21 cellular contexts compared by ENCODE assay signal in the genomic region with DNA sequence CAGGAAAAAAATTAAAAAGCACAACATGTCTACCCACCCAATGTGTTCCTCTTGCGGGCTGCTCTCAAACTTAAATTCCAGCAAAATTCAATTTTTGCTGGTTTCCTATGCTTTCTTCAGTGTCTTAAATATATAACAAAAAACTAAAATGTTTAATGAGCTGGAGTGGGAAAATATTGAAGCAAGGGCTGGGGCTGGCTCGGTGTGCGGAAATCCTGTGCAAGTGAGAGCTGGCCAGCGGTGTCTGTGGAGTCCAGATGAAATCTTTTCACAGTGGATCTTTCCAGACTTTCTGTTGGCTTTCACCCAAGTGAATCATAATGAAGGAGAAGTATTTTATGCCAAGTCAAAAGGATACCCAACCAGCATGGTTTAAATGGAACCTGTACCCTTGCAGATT.
"Had no signal": no experiment of that assay in that cellular context is flagged by ENCODE, and none has a peak within 500 bp of the region (broad histone marks: within the 10 kb centered on the region; RNA-seq: fewer than 3 reads in every experiment).

No MANE protein-coding gene starts in this region.

- H3K79me2 ChIP-seq: hepatocyte had no signal

- ATAC-seq: effector memory CD8-positive, alpha-beta T cell; foreskin keratinocyte; gastrocnemius medialis; gastroesophageal sphincter; heart left ventricle; heart right ventricle had no signal

- H3K4me3 Mint-ChIP-seq: dendritic cell treated with granulocyte-macrophage colony-stimulating factor and Interleukin-4, amounts not matched to agents 40 ng/mL and 50 ng/mL, for 4 days; effector memory CD8-positive, alpha-beta T cell; endodermal cell had no signal

- H3K4me1 ChIP-seq: colonic mucosa, esophagus squamous epithelium, foreskin keratinocyte, gastrocnemius medialis, gastroesophageal sphincter, heart left ventricle, heart right ventricle had no signal

- H3K9me3 ChIP-seq: colonic mucosa, esophagus squamous epithelium, gastrocnemius medialis had no signal

- H3K27me3 ChIP-seq: colonic mucosa, esophagus squamous epithelium, foreskin keratinocyte, gastrocnemius medialis, gastroesophageal sphincter, hepatocyte had no signal

- H3K27ac Mint-ChIP-seq: dendritic cell treated with granulocyte-macrophage colony-stimulating factor and Interleukin-4, amounts not matched to agents 40 ng/mL and 50 ng/mL, for 4 days; effector memory CD8-positive, alpha-beta T cell; endodermal cell had no signal

- H3K27me3 Mint-ChIP-seq: dendritic cell treated with granulocyte-macrophage colony-stimulating factor and Interleukin-4, amounts not matched to agents 40 ng/mL and 50 ng/mL, for 4 days; effector memory CD8-positive, alpha-beta T cell had no signal

- DNase-seq: colonic mucosa; cortex of kidney; dermis blood vessel endothelial cell; dorsolateral prefrontal cortex; effector CD4-positive, alpha-beta T cell; effector CD8-positive, alpha-beta T cell; effector memory CD4-positive, alpha-beta T cell; effector memory CD8-positive, alpha-beta T cell; endodermal cell; erythroblast; esophagus squamous epithelium; foreskin fibroblast; foreskin keratinocyte; foreskin melanocyte; gastrocnemius medialis; glutamatergic neuron; heart left ventricle; heart right ventricle had no signal

- H3K4me3 ChIP-seq: colonic mucosa, dorsolateral prefrontal cortex, esophagus squamous epithelium, gastrocnemius medialis, gastroesophageal sphincter, heart left ventricle, heart right ventricle, hepatocyte had no signal

- H3K4me2 ChIP-seq: hepatocyte had no signal

- H2AFZ ChIP-seq: hepatocyte had no signal

- H3K36me3 ChIP-seq: colonic mucosa, esophagus squamous epithelium, gastrocnemius medialis, gastroesophageal sphincter, heart left ventricle, heart right ventricle had no signal

- H3K4me1 Mint-ChIP-seq: endodermal cell had no signal

- H3K27ac ChIP-seq: colonic mucosa, dorsolateral prefrontal cortex, esophagus squamous epithelium, foreskin keratinocyte, gastrocnemius medialis, gastroesophageal sphincter, heart left ventricle, heart right ventricle, hepatocyte had no signal
